In the genomic region with DNA sequence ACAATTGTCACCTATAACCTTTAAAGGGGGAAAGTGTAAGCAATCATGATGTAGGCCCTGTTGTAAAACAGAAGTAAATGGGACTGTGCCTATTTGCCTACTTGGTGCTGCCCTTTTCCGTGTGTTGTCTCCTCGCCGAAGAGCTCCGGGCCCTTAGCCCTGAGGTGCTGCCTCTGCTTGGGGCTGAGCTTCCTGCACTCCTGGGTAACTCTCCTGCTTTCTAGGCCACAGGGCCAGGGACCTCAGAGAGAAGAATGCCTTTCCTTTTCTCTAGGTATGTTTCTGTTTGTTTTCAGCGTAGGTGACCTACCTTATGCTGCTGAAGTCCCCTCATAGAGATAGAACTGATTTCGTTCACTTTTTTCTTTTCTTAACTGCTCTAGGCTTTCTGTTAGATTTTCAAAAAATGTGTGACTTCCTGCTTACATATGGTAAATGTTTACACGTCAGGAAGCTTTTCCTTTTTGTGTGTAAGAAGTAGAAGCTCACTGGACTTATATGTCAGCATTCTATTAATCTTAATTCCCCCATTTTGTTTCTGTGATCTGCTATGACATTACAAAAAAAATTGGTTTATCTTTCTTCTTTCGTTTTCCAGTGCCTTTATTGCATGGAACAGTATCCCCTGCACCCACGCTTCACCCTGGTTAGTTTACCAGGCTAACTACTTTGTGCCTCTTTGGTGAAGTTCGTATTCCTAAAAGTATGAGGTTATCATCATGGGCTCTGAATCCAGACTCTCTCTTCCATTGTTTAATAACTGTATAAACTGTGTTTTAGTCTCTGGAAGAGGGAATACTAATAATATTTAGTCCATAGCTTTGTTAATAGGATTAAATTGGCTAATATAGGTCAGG, we compare ENCODE assay signal across 17 cellular contexts.
A peak's percentile ranks its signal among the peaks of the same experiment; 100 is the strongest.
DNase-seq lines count a peak whose midpoint lies in the region; ATAC-seq and TF ChIP-seq lines count a peak whose summit lies in the region.
"Had no signal": no experiment of that assay in that cellular context is flagged by ENCODE, and none has a peak within 500 bp of the region (broad histone marks: within the 10 kb centered on the region; RNA-seq: fewer than 3 reads in every experiment).

No MANE protein-coding gene starts in this region.

- POLR2A ChIA-PET in Panc1 (lab: Charles Lee) = interaction anchor here (0.6 kb wide), 1 partner anchor 41 kb away, joined by 3 read pairs; no protein-coding TSS in a partner anchor

- intact Hi-C loops in Calu3 (cut with micrococcal nuclease; ENCODE audit: unreplicated experiment) (no loop called here), Panc1 (cut with micrococcal nuclease; ENCODE audit: unreplicated experiment) (no loop called here)
- intact Hi-C loops in activated T-helper 1 cell treated with anti-CD3 and anti-CD28 coated beads, Interleukin-12 subunit alpha, Interleukin-12 subunit beta, Interleukin-2, Interleukin-4 antibody, amounts not matched to agents 30 ng/mL and 10 ng/mL and 1 ng/mL, durations not matched to agents 14 hours and 24 hours and 36 hours (cut with micrococcal nuclease) = no loop called here

- peak overlapping the region; percentile 49 for H3K4me3 Mint-ChIP-seq in Calu3 (ENCODE audit: low read depth, unreplicated experiment)
- H3K4me3 Mint-ChIP-seq in natural killer cell treated with Interleukin-12 subunit alpha and Interleukin-12 subunit beta and Interleukin-15 and Interleukin-18, amount 100 ng/mL, for 72 hours = peak overlapping the region; percentile 67
- H3K4me3 Mint-ChIP-seq in activated T-helper 1 cell treated with anti-CD3 and anti-CD28 coated beads, Interleukin-12 subunit alpha, Interleukin-12 subunit beta, Interleukin-2, Interleukin-4 antibody, amounts not matched to agents 30 ng/mL and 10 ng/mL and 1 ng/mL, durations not matched to agents 14 hours and 24 hours and 36 hours = no peak overlapping the region
- H3K4me3 Mint-ChIP-seq: CD14-positive monocyte, nephron had no signal

- peak; percentile 93 for ATAC-seq in Panc1
- peak; percentile 61 to 62 for ATAC-seq in natural killer cell treated with Interleukin-12 subunit alpha and Interleukin-12 subunit beta and Interleukin-15 and Interleukin-18, amount 100 ng/mL, for 72 hours
- ATAC-seq in HG02642 (IDR thresholded peaks at IDR 0.05; ENCODE audit: poor library complexity, unreplicated experiment) = no peak
- ATAC-seq in GM21737 (IDR thresholded peaks at IDR 0.05; ENCODE audit: unreplicated experiment) = no peak
- ATAC-seq: activated CD4-positive, CD25-positive, alpha-beta regulatory T cell treated with anti-CD3 and anti-CD28 coated beads, Interleukin-2, amount 50 U/mL, for 24 hours; esophagus mucosa had no signal

- H3K9me3 Mint-ChIP-seq in Calu3 (ENCODE audit: low read depth, unreplicated experiment) = no peaks in the 10 kb centered on the region
- H3K9me3 Mint-ChIP-seq in natural killer cell treated with Interleukin-12 subunit alpha and Interleukin-12 subunit beta and Interleukin-15 and Interleukin-18, amount 100 ng/mL, for 72 hours = no peaks in the 10 kb centered on the region
- H3K9me3 Mint-ChIP-seq in activated T-helper 1 cell treated with anti-CD3 and anti-CD28 coated beads, Interleukin-12 subunit alpha, Interleukin-12 subunit beta, Interleukin-2, Interleukin-4 antibody, amounts not matched to agents 30 ng/mL and 10 ng/mL and 1 ng/mL, durations not matched to agents 14 hours and 24 hours and 36 hours = peaks cover 2% of the 10 kb centered on the region

- BruUV-seq in Calu3 (replicated peaks; lab: Mats Ljungman, UMichigan) (no TSS peak), Panc1 (replicated peaks; lab: Mats Ljungman, UMichigan) (no TSS peak)

- DNase-seq in Calu3 = peak; percentile 17
- no peak for DNase-seq in Panc1 (ENCODE audit: low read depth, low spot score)
- DNase-seq in right atrium auricular region (ENCODE audit: low spot score) = no peak
- DNase-seq in natural killer cell treated with Interleukin-12 subunit alpha and Interleukin-12 subunit beta and Interleukin-15 and Interleukin-18, amount 100 ng/mL, for 72 hours (ENCODE audit: low spot score) = no peak
- no peak for DNase-seq in MG63
- DNase-seq in activated T-helper 1 cell treated with anti-CD3 and anti-CD28 coated beads, Interleukin-12 subunit alpha, Interleukin-12 subunit beta, Interleukin-2, Interleukin-4 antibody, amounts not matched to agents 30 ng/mL and 10 ng/mL and 1 ng/mL, durations not matched to agents 14 hours and 24 hours and 36 hours (ENCODE audit: low spot score) = no peak
- DNase-seq: NCI-H2081 treated with DMSO at 0.1 percent for 48 hours had no signal

- in situ Hi-C loops in Panc1 (cut with HindIII; ENCODE audit: low pct_unique_long_range_greater_than_20kb, low sequenced_read_pairs) = no loop called here

- CTCF ChIA-PET in Calu3 (lab: Charles Lee) = interaction anchor here (0.5 to 1.3 kb wide), 5 partner anchors 11 to 53 kb away, joined by 3 to 7 read pairs (median 3); no protein-coding TSS in a partner anchor
- CTCF ChIA-PET in Panc1 (lab: Charles Lee) = no interaction called here

- H3K4me3 ChIP-seq in Panc1 (ENCODE audit: low read depth in 2 of 2, low read length in 2 of 2) (peak overlapping the region; percentile 12 to 40; a peak in 3 of 4 replicates), right atrium auricular region (peak overlapping the region in 1 of 2 donors; percentile 7), MG63 (no peak overlapping the region)
- H3K4me3 ChIP-seq: skin epidermis, suprapubic skin had no signal

- no peaks in the 10 kb centered on the region for H3K36me3 Mint-ChIP-seq in Calu3 (ENCODE audit: insufficient read depth, unreplicated experiment)
- peaks cover 3% of the 10 kb centered on the region for H3K36me3 Mint-ChIP-seq in natural killer cell treated with Interleukin-12 subunit alpha and Interleukin-12 subunit beta and Interleukin-15 and Interleukin-18, amount 100 ng/mL, for 72 hours
- H3K36me3 Mint-ChIP-seq in activated T-helper 1 cell treated with anti-CD3 and anti-CD28 coated beads, Interleukin-12 subunit alpha, Interleukin-12 subunit beta, Interleukin-2, Interleukin-4 antibody, amounts not matched to agents 30 ng/mL and 10 ng/mL and 1 ng/mL, durations not matched to agents 14 hours and 24 hours and 36 hours (ENCODE audit: low read depth) = no peaks in the 10 kb centered on the region

- TF ChIP-seq CTCF in Calu3 (IDR thresholded peaks at IDR 0.05; ENCODE audit: unreplicated experiment) (no peak), Panc1 (IDR thresholded peaks at IDR 0.05) (no peak), right atrium auricular region (IDR thresholded peaks at IDR 0.05) (no peak)

- H3K36me3 ChIP-seq in Panc1 (ENCODE audit: control insufficient read depth, insufficient read depth, low read length) = no peaks in the 10 kb centered on the region
- H3K36me3 ChIP-seq in right atrium auricular region = no peaks in the 10 kb centered on the region
- peaks cover 4% of the 10 kb centered on the region for H3K36me3 ChIP-seq in MG63
- H3K36me3 ChIP-seq: breast epithelium, suprapubic skin had no signal

- no peaks in the 10 kb centered on the region for H3K27me3 Mint-ChIP-seq in Calu3 (ENCODE audit: unreplicated experiment)
- no peaks in the 10 kb centered on the region for H3K27me3 Mint-ChIP-seq in natural killer cell treated with Interleukin-12 subunit alpha and Interleukin-12 subunit beta and Interleukin-15 and Interleukin-18, amount 100 ng/mL, for 72 hours
- H3K27me3 Mint-ChIP-seq in activated T-helper 1 cell treated with anti-CD3 and anti-CD28 coated beads, Interleukin-12 subunit alpha, Interleukin-12 subunit beta, Interleukin-2, Interleukin-4 antibody, amounts not matched to agents 30 ng/mL and 10 ng/mL and 1 ng/mL, durations not matched to agents 14 hours and 24 hours and 36 hours (ENCODE audit: insufficient read depth) = no peaks in the 10 kb centered on the region

- H3K9me3 ChIP-seq in Panc1 (ENCODE audit: control insufficient read depth, insufficient read depth, low read depth, low read length) (no peaks in the 10 kb centered on the region), right atrium auricular region (no peaks in the 10 kb centered on the region), MG63 (peaks cover 10% of the 10 kb centered on the region; the same call in 1 of the 2 replicates)
- H3K9me3 ChIP-seq: suprapubic skin had no signal

- peak overlapping the region; percentile 45 for H3K27ac Mint-ChIP-seq in Calu3 (ENCODE audit: unreplicated experiment)
- peak overlapping the region; percentile 85 to 92 for H3K27ac Mint-ChIP-seq in natural killer cell treated with Interleukin-12 subunit alpha and Interleukin-12 subunit beta and Interleukin-15 and Interleukin-18, amount 100 ng/mL, for 72 hours
- H3K27ac Mint-ChIP-seq in activated T-helper 1 cell treated with anti-CD3 and anti-CD28 coated beads, Interleukin-12 subunit alpha, Interleukin-12 subunit beta, Interleukin-2, Interleukin-4 antibody, amounts not matched to agents 30 ng/mL and 10 ng/mL and 1 ng/mL, durations not matched to agents 14 hours and 24 hours and 36 hours = no peak overlapping the region
- H3K27ac Mint-ChIP-seq: activated T-helper 2 cell treated with anti-CD3 and anti-CD28 coated beads, Interferon-gamma antibody, Interleukin-2, Interleukin-4, amounts not matched to agents 10 μg/mL and 5 μg/mL and 100 μg/mL, durations not matched to agents 14 hours and 24 hours and 36 hours had no signal

- H3K4me1 ChIP-seq in Panc1 (ENCODE audit: control insufficient read depth, insufficient read depth, low read length) (peaks cover 11% of the 10 kb centered on the region; the same call in 1 of the 2 replicates), right atrium auricular region (peaks cover 0 to 26% of the 10 kb centered on the region in 2 donors)
- H3K4me1 ChIP-seq: breast epithelium, suprapubic skin had no signal

- no peaks in the 10 kb centered on the region for H3K4me1 Mint-ChIP-seq in Calu3 (ENCODE audit: low read depth, unreplicated experiment)
- peaks cover 7 to 10% of the 10 kb centered on the region in 2 donors for H3K4me1 Mint-ChIP-seq in natural killer cell treated with Interleukin-12 subunit alpha and Interleukin-12 subunit beta and Interleukin-15 and Interleukin-18, amount 100 ng/mL, for 72 hours (ENCODE audit: low read depth in 2 of 2)
- peaks cover 13% of the 10 kb centered on the region for H3K4me1 Mint-ChIP-seq in activated T-helper 1 cell treated with anti-CD3 and anti-CD28 coated beads, Interleukin-12 subunit alpha, Interleukin-12 subunit beta, Interleukin-2, Interleukin-4 antibody, amounts not matched to agents 30 ng/mL and 10 ng/mL and 1 ng/mL, durations not matched to agents 14 hours and 24 hours and 36 hours (ENCODE audit: low read depth)
- H3K4me1 Mint-ChIP-seq: CD14-positive monocyte, nephron had no signal

- H3K27me3 ChIP-seq in Panc1 (ENCODE audit: control insufficient read depth, insufficient read depth, low read length) (no peaks in the 10 kb centered on the region), right atrium auricular region (no peaks in the 10 kb centered on the region), MG63 (no peaks in the 10 kb centered on the region)
- H3K27me3 ChIP-seq: breast epithelium, suprapubic skin had no signal

- peak overlapping the region; percentile 86 for H3K27ac ChIP-seq in Panc1 (ENCODE audit: low read length)
- peak overlapping the region; percentile 40 to 64 for H3K27ac ChIP-seq in right atrium auricular region
- H3K27ac ChIP-seq: suprapubic skin had no signal

Comparison
In these comparisons a context has a peak if more than half of its experiments do, and no peak if none do; other contexts are left out.
1. ATAC-seq: peak in Panc1 (single experiment) and natural killer cell treated with Interleukin-12 subunit alpha and Interleukin-12 subunit beta and Interleukin-15 and Interleukin-18, amount 100 ng/mL, for 72 hours (2 of 2); none in HG02642 (single experiment) and GM21737 (single experiment).